8 cellular contexts compared by ENCODE assay signal in genomic region chr11:13669544-13670488, GRCh38. TPM values are rescaled to one million over a fixed set of nuclear protein-coding genes. Genes with fewer than 3 reads are reported as not detected.
DNase-seq lines count a peak whose midpoint lies in the region; ATAC-seq, FAIRE-seq and TF ChIP-seq lines count a peak whose summit lies in the region.

No MANE protein-coding gene starts in this region.

- DNase-seq in HepG2 (ENCODE audit: low spot score) (no peak), testis (no peak), COR-L47 (lab: John Stamatoyannopoulos, UW) (no peak)
- no peak for DNase-seq in activated T-helper 1 cell treated with anti-CD3 and anti-CD28 coated beads, Interleukin-12 subunit alpha, Interleukin-12 subunit beta, Interleukin-2, Interleukin-4 antibody, amounts not matched to agents 30 ng/mL and 10 ng/mL and 1 ng/mL, durations not matched to agents 14 hours and 24 hours and 36 hours (ENCODE audit: low spot score)
- DNase-seq in activated CD8-positive, alpha-beta memory T cell treated with anti-CD3 and anti-CD28 coated beads, Interleukin-2, amount 50 U/mL, for 4 hours, result no peak

- POLR2A ChIA-PET in HepG2 (lab: Yijun Ruan, JAX), result no interaction called here

- H3K4me3 Mint-ChIP-seq in activated T-helper 1 cell treated with anti-CD3 and anti-CD28 coated beads, Interleukin-12 subunit alpha, Interleukin-12 subunit beta, Interleukin-2, Interleukin-4 antibody, amounts not matched to agents 30 ng/mL and 10 ng/mL and 1 ng/mL, durations not matched to agents 14 hours and 24 hours and 36 hours, result peak overlapping the region; percentile 94

- 73% methylated on average over 18 of the region's 18 CpGs for WGBS in liver
- 51% methylated on average over 18 of the region's 18 CpGs for WGBS in HepG2 (ENCODE audit: low lambda C conversion rate)
- 41 to 60% methylated on average over 18 of the region's 18 CpGs for WGBS in testis, 2 donors

- H3K4me1 ChIP-seq in liver (ENCODE audit: control insufficient read depth in 4 of 4, insufficient read depth in 4 of 4, low read length in 3 of 4) (peaks cover 0 to 2% (median 1%) of the 10 kb centered on the region in 4 donors), HepG2 (ENCODE audit: insufficient read depth, low read length) (no peaks in the 10 kb centered on the region), iPS-15b (ENCODE audit: control insufficient read depth, insufficient read depth, low read length) (peaks cover 9% of the 10 kb centered on the region), testis (peaks cover 13% of the 10 kb centered on the region)

- CTCF ChIA-PET in HepG2 (lab: Yijun Ruan, JAX; ENCODE audit: low intra/inter-chr PET ratio, low total read pairs), result no interaction called here

- no peak overlapping the region for H3K4me2 ChIP-seq in HepG2 (ENCODE audit: low read depth, low read length)

- peaks cover 46% of the 10 kb centered on the region for H3K4me1 Mint-ChIP-seq in activated T-helper 1 cell treated with anti-CD3 and anti-CD28 coated beads, Interleukin-12 subunit alpha, Interleukin-12 subunit beta, Interleukin-2, Interleukin-4 antibody, amounts not matched to agents 30 ng/mL and 10 ng/mL and 1 ng/mL, durations not matched to agents 14 hours and 24 hours and 36 hours (ENCODE audit: low read depth)

- no peak for TF ChIP-seq RAD21 in liver (IDR thresholded peaks at IDR 0.05)
- no peak for TF ChIP-seq RAD21 in HepG2 (CRISPR knock-in tag; IDR thresholded peaks at IDR 0.05)

- no peaks in the 10 kb centered on the region for H4K20me1 ChIP-seq in HepG2 (ENCODE audit: insufficient read depth, low read length)

- ATAC-seq in HepG2 (no peak), HG02970 (IDR thresholded peaks at IDR 0.05; ENCODE audit: low FRiP score, unreplicated experiment) (no peak)

- FAIRE-seq in HepG2 (lab: Jason Lieb, UNC), result no peak

- in situ Hi-C loops in HepG2 (cut with HindIII; ENCODE audit: extremely low pct_ligation_motif_present, low pct_unique_long_range_greater_than_20kb), result no loop called here

- TF ChIP-seq POLR2A in HepG2 (IDR thresholded peaks at IDR 0.05; ENCODE audit: insufficient read depth in 1 of 2, low read depth in 2 of 2, low read length in 2 of 2) (no peak), testis (IDR thresholded peaks at IDR 0.05) (no peak)

- H3K36me3 Mint-ChIP-seq in activated T-helper 1 cell treated with anti-CD3 and anti-CD28 coated beads, Interleukin-12 subunit alpha, Interleukin-12 subunit beta, Interleukin-2, Interleukin-4 antibody, amounts not matched to agents 30 ng/mL and 10 ng/mL and 1 ng/mL, durations not matched to agents 14 hours and 24 hours and 36 hours (ENCODE audit: low read depth), result peaks cover 25% of the 10 kb centered on the region

- H3K27ac ChIP-seq in liver (ENCODE audit: low read depth in 1 of 2, low read length in 2 of 2) (peak overlapping the region in 1 of 2 donors; percentile 66), HepG2 (ENCODE audit: extremely low read length, insufficient read depth, low read length) (no peak overlapping the region), testis (peak overlapping the region; percentile 85 to 93)

- peak overlapping the region in 2 of 3 donors; percentile 47 to 65 for H3K4me3 ChIP-seq in liver (ENCODE audit: low read depth in 1 of 3, low read length in 3 of 3)
- H3K4me3 ChIP-seq in HepG2 (replicated peaks in 1 of 3; ENCODE audit: insufficient read depth in 1 of 3, low read depth in 2 of 3, low read length in 3 of 3), result no peak overlapping the region
- peak overlapping the region; percentile 89 for H3K4me3 ChIP-seq in iPS-15b (ENCODE audit: low read depth, low read length)
- H3K4me3 ChIP-seq in testis, result peak overlapping the region; percentile 91 to 98

- no peaks in the 10 kb centered on the region for H3K9me3 Mint-ChIP-seq in activated T-helper 1 cell treated with anti-CD3 and anti-CD28 coated beads, Interleukin-12 subunit alpha, Interleukin-12 subunit beta, Interleukin-2, Interleukin-4 antibody, amounts not matched to agents 30 ng/mL and 10 ng/mL and 1 ng/mL, durations not matched to agents 14 hours and 24 hours and 36 hours

- no peaks in the 10 kb centered on the region for H3K9me3 ChIP-seq in liver (ENCODE audit: control insufficient read depth in 4 of 4, low read length in 3 of 4)
- no peaks in the 10 kb centered on the region for H3K9me3 ChIP-seq in HepG2 (ENCODE audit: low read length)
- H3K9me3 ChIP-seq in iPS-15b (ENCODE audit: control insufficient read depth, insufficient read depth, low read length), result no peaks in the 10 kb centered on the region
- no peaks in the 10 kb centered on the region for H3K9me3 ChIP-seq in testis

- TF ChIP-seq CTCF in liver (IDR thresholded peaks at IDR 0.05; ENCODE audit: low read depth, low read length, missing input control) (no peak), HepG2 (CRISPR knock-in tag; IDR thresholded peaks at IDR 0.05) (no peak), testis (IDR thresholded peaks at IDR 0.05) (no peak)

- H3K36me3 ChIP-seq in liver (ENCODE audit: control insufficient read depth in 4 of 4, insufficient read depth in 3 of 4, low read depth in 1 of 4, low read length in 3 of 4) (no peaks in the 10 kb centered on the region), HepG2 (replicated peaks in 1 of 2; ENCODE audit: control insufficient read depth in 1 of 2, insufficient read depth in 2 of 2, low read length in 2 of 2) (no peaks in the 10 kb centered on the region), iPS-15b (ENCODE audit: control insufficient read depth, insufficient read depth, low read length) (no peaks in the 10 kb centered on the region), testis (ENCODE audit: low read depth, missing control alignments) (no peaks in the 10 kb centered on the region)

- intact Hi-C loops in HepG2 (cut with micrococcal nuclease; ENCODE audit: unreplicated experiment), result no loop called here
- intact Hi-C loops in activated T-helper 1 cell treated with anti-CD3 and anti-CD28 coated beads, Interleukin-12 subunit alpha, Interleukin-12 subunit beta, Interleukin-2, Interleukin-4 antibody, amounts not matched to agents 30 ng/mL and 10 ng/mL and 1 ng/mL, durations not matched to agents 14 hours and 24 hours and 36 hours (cut with micrococcal nuclease), result loop anchor here (2.0 to 5.0 kb wide), 6 partner anchors 202 to 1827 kb away; partner anchors contain the start of genes CYP2R1 and TEAD1
- intact Hi-C loops in testis (cut with DNase I; ENCODE audit: low total_unique reads), result no loop called here

- TF ChIP-seq EP300 in HepG2 (IDR thresholded peaks at IDR 0.05; ENCODE audit: low read depth in 2 of 2, low read length in 2 of 2), result no peak
- no peak for TF ChIP-seq EP300 in HepG2 (CRISPR knock-in tag; IDR thresholded peaks at IDR 0.05; ENCODE audit: borderline replicate concordance)

- H3K27me3 Mint-ChIP-seq in activated T-helper 1 cell treated with anti-CD3 and anti-CD28 coated beads, Interleukin-12 subunit alpha, Interleukin-12 subunit beta, Interleukin-2, Interleukin-4 antibody, amounts not matched to agents 30 ng/mL and 10 ng/mL and 1 ng/mL, durations not matched to agents 14 hours and 24 hours and 36 hours (ENCODE audit: insufficient read depth), result peaks cover 9% of the 10 kb centered on the region

- peak overlapping the region; percentile 92 for H3K27ac Mint-ChIP-seq in activated T-helper 1 cell treated with anti-CD3 and anti-CD28 coated beads, Interleukin-12 subunit alpha, Interleukin-12 subunit beta, Interleukin-2, Interleukin-4 antibody, amounts not matched to agents 30 ng/mL and 10 ng/mL and 1 ng/mL, durations not matched to agents 14 hours and 24 hours and 36 hours

- BruUV-seq in HepG2 (replicated peaks; lab: Mats Ljungman, UMichigan), result no TSS peak

- H3K9ac ChIP-seq in liver (ENCODE audit: low read depth in 1 of 2, low read length in 2 of 2), result peak overlapping the region in 1 of 2 donors; percentile 67
- H3K9ac ChIP-seq in HepG2 (ENCODE audit: insufficient read depth, low read depth, low read length), result no peak overlapping the region
- H3K9ac ChIP-seq in iPS-15b (ENCODE audit: low read depth, low read length), result peak overlapping the region; percentile 75

- peaks cover 0 to 3% (median 1%) of the 10 kb centered on the region in 4 donors for H3K27me3 ChIP-seq in liver (ENCODE audit: control insufficient read depth in 4 of 4, insufficient read depth in 4 of 4, low read length in 3 of 4)
- no peaks in the 10 kb centered on the region for H3K27me3 ChIP-seq in HepG2 (ENCODE audit: control insufficient read depth in 1 of 2, insufficient read depth in 2 of 2, low read length in 2 of 2)
- no peaks in the 10 kb centered on the region for H3K27me3 ChIP-seq in iPS-15b (ENCODE audit: control insufficient read depth, insufficient read depth, low read length)
- H3K27me3 ChIP-seq in testis, result no peaks in the 10 kb centered on the region

- no peak overlapping the region for H2AFZ ChIP-seq in HepG2 (ENCODE audit: low read length)

- no peaks in the 10 kb centered on the region for H3K79me2 ChIP-seq in HepG2 (ENCODE audit: insufficient read depth, low read length)

RNA-seq across cellular contexts. Expression of gene FAR1, which starts 1.3 kb away (rescaled TPM):
- total RNA-seq in liver (10 to 100 TPM in 1 of 2 donors, 1 to 10 TPM in 1; 8.7 to 29.6 TPM), HepG2 (2016; rRNA removed; fragmentation: Illumina TruSeq; extraction: Trizol) (0.95 and 1.1 TPM in 2 replicates), testis (10 to 100 TPM; 52.9 to 65.6 TPM)
- polyA plus RNA-seq in liver (1 to 10 TPM; 1.7 to 2.2 TPM), HepG2 (2011; rRNA removed) (0.40 and 0.63 TPM in 2 replicates), testis (ENCODE audit: insufficient read depth, low read depth, low replicate concordance) (33.8 TPM)
- total RNA-seq in HepG2 (2016; cell fraction: cytosol; rRNA removed; fragmentation: Illumina TruSeq; extraction: Trizol; ENCODE audit: low read depth), result 0.40 TPM in 1 of 2 replicates, not detected in the other
- total RNA-seq in HepG2 (2016; cell fraction: insoluble cytoplasmic fraction; rRNA removed; fragmentation: Illumina TruSeq; extraction: Trizol), result 1.1 and 1.3 TPM in 2 replicates
- 0.43 and 0.65 TPM in 2 replicates for total RNA-seq in HepG2 (2016; cell fraction: membrane; rRNA removed; fragmentation: Illumina TruSeq; extraction: Trizol)
- 1.2 and 1.3 TPM in 2 replicates for total RNA-seq in HepG2 (2016; cell fraction: nucleus; rRNA removed; fragmentation: Illumina TruSeq; extraction: Trizol)
- polyA plus RNA-seq in HepG2 (2011; cell fraction: cytosol; rRNA removed), result 0.13 and 0.27 TPM in 2 replicates
- polyA plus RNA-seq in HepG2 (2011; cell fraction: nucleus; rRNA removed), result 0.48 and 0.69 TPM in 2 replicates
- 0.20 and 0.21 TPM in 2 replicates for polyA plus RNA-seq in HepG2 (2012)
- polyA plus RNA-seq in HepG2 (2016; cell fraction: cytosol; fragmentation: Illumina TruSeq; extraction: Trizol; ENCODE audit: low read depth), result 0.03 TPM in 1 of 2 replicates, not detected in the other
- polyA plus RNA-seq in HepG2 (2016; cell fraction: insoluble cytoplasmic fraction; fragmentation: Illumina TruSeq; extraction: Trizol; ENCODE audit: low read depth), result 0.40 and 0.85 TPM in 2 replicates
- 0.15 and 0.22 TPM in 2 replicates for polyA plus RNA-seq in HepG2 (2016; cell fraction: membrane; fragmentation: Illumina TruSeq; extraction: Trizol; ENCODE audit: low read depth)
- 1.0 and 2.6 TPM in 2 replicates for polyA plus RNA-seq in HepG2 (2016; cell fraction: nucleus; fragmentation: Illumina TruSeq; extraction: Trizol; ENCODE audit: insufficient read depth, low read depth)
- polyA minus RNA-seq in HepG2 (2011; rRNA and poly(A)+ RNA removed; ENCODE audit: low replicate concordance), result 0.22 and 38.6 TPM in 2 replicates
- 0.59 and 1.5 TPM in 2 replicates for polyA minus RNA-seq in HepG2 (2011; cell fraction: cytosol; rRNA and poly(A)+ RNA removed)
- polyA minus RNA-seq in HepG2 (2011; cell fraction: nucleus; rRNA and poly(A)+ RNA removed), result 0.90 and 1.5 TPM in 2 replicates
- 67.3 and 67.4 TPM in 2 replicates for total RNA-seq in activated T-helper 1 cell treated with anti-CD3 and anti-CD28 coated beads, Interleukin-12 subunit alpha, Interleukin-12 subunit beta, Interleukin-2, Interleukin-4 antibody, amounts not matched to agents 30 ng/mL and 10 ng/mL and 1 ng/mL, durations not matched to agents 14 hours and 24 hours and 36 hours

Comparison
In these comparisons a context has a peak if more than half of its experiments do, and no peak if none do; other contexts are left out.
1. H3K4me3 ChIP-seq: peak in liver (2 of 3), iPS-15b (single experiment) and testis (2 of 2); none in HepG2 (0 of 3).
2. RNA of gene FAR1, which starts 1.3 kb away (total RNA-seq): 67.3 to 67.4 TPM in activated T-helper 1 cell treated with anti-CD3 and anti-CD28 coated beads, Interleukin-12 subunit alpha, Interleukin-12 subunit beta, Interleukin-2, Interleukin-4 antibody, amounts not matched to agents 30 ng/mL and 10 ng/mL and 1 ng/mL, durations not matched to agents 14 hours and 24 hours and 36 hours, 52.9 to 65.6 TPM in testis and 8.7 to 29.6 TPM in liver; 0.40 to 1.3 TPM in HepG2; every median in the first group is over 4 times any median in the second.